8 cellular contexts compared by ENCODE assay signal in the genomic region with DNA sequence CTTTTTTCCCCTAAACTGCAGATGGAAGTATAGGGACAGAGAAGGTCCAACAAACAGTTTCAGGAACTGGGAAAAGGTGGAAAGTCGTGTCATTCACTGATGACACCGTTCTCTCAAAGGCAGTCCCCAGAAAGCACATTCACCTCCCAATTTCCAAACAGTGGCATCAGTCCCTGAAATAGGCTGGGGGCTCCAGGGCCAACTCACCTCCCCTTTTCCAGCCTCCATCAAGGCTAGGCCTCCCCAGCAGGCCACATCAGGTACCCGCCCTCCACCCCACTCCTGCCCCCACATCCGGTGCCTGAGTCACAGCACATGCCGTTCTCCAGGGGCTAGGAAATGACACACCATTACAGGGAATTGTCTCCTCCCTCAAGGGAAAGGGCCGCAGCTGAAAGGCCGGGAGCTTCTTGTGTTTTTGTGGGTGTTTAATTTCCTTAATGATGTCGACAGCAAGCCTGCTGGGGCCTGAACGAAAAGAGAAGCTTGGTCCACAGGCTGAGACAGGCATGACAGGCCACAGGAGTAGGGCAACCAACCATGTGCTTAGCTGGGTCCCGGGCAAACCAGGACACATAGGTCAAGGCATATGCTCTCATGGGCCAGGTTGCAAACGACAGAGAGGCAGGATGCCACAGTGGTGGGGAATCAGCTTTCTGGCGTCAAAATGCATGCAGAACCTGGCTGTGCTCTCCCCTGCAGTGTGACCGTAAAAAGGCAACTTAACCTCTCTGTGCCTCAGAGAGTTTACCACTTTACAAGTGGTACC. TPM values are rescaled to one million over a fixed set of nuclear protein-coding genes. Genes with fewer than 3 reads are reported as not detected.
A peak's percentile ranks its signal among the peaks of the same experiment; 100 is the strongest.
DNase-seq lines count a peak whose midpoint lies in the region; ATAC-seq lines count a peak whose summit lies in the region.

No MANE protein-coding gene starts in this region.

- no peaks in the 10 kb centered on the region for H3K27me3 ChIP-seq in esophagus (ENCODE audit: control insufficient read depth in 1 of 2, insufficient read depth in 2 of 2, low read length in 2 of 2)
- no peaks in the 10 kb centered on the region for H3K27me3 ChIP-seq in naive thymus-derived CD4-positive, alpha-beta T cell (ENCODE audit: control insufficient read depth in 2 of 2, insufficient read depth in 2 of 2, low read length in 2 of 2)

- DNase-seq in NOMO-1 treated with DMSO at 0.1 percent for 48 hours (lab: John Stamatoyannopoulos, UW; ENCODE audit: unreplicated experiment) (peak; percentile 56), activated T-cell treated with anti-CD3 and anti-CD28 coated beads for 24 hours (ENCODE audit: low read depth) (peak; percentile 53)
- DNase-seq in naive thymus-derived CD4-positive, alpha-beta T cell, result peak in 6 of 9 donors; percentile 7 to 67 (median 16)
- peak; percentile 27 to 57 for DNase-seq in stimulated activated effector memory CD8-positive, alpha-beta T cell treated with anti-CD3 and anti-CD28 coated beads, Interleukin-12 subunit alpha, Interleukin-12 subunit beta, amount 100 ng/mL, for 72 hours (ENCODE audit: low spot score in 2 of 2)

- peak overlapping the region in 9 of 10 donors; percentile 18 to 80 (median 57) for H3K4me3 Mint-ChIP-seq in naive thymus-derived CD4-positive, alpha-beta T cell
- peak overlapping the region; percentile 74 for H3K4me3 Mint-ChIP-seq in stimulated activated effector memory CD8-positive, alpha-beta T cell treated with anti-CD3 and anti-CD28 coated beads, Interleukin-12 subunit alpha, Interleukin-12 subunit beta, amount 100 ng/mL, for 72 hours

- peaks cover 29 to 85% (median 75%) of the 10 kb centered on the region in 7 donors for H3K4me1 Mint-ChIP-seq in naive thymus-derived CD4-positive, alpha-beta T cell
- peaks cover 64% of the 10 kb centered on the region for H3K4me1 Mint-ChIP-seq in stimulated activated effector memory CD8-positive, alpha-beta T cell treated with anti-CD3 and anti-CD28 coated beads, Interleukin-12 subunit alpha, Interleukin-12 subunit beta, amount 100 ng/mL, for 72 hours

- H3K36me3 ChIP-seq in ES-I3 (ENCODE audit: insufficient read depth, low read length), result no peaks in the 10 kb centered on the region
- no peaks in the 10 kb centered on the region for H3K36me3 ChIP-seq in esophagus (ENCODE audit: control insufficient read depth in 2 of 2, insufficient read depth in 2 of 2, low read length in 1 of 2)
- peaks cover 0 to 2% (median 0%) of the 10 kb centered on the region in 3 experiments for H3K36me3 ChIP-seq in naive thymus-derived CD4-positive, alpha-beta T cell (ENCODE audit: control insufficient read depth in 2 of 3, insufficient read depth in 3 of 3, low read length in 3 of 3)

- CTCF ChIA-PET in naive thymus-derived CD4-positive, alpha-beta T cell (lab: Charles Lee), result interaction anchor here (1.1 to 2.2 kb wide), 3 partner anchors 14 to 66 kb away, joined by 3 to 8 read pairs (median 3); a partner anchor contains a TSS

- H3K27ac ChIP-seq in esophagus (ENCODE audit: low read depth in 2 of 2, low read length in 1 of 2), result peak overlapping the region; percentile 98 to 100
- peak overlapping the region; percentile 55 for H3K27ac ChIP-seq in naive thymus-derived CD4-positive, alpha-beta T cell (ENCODE audit: low read depth, low read length)

- H3K36me3 Mint-ChIP-seq in naive thymus-derived CD4-positive, alpha-beta T cell, result peaks cover 0 to 14% (median 4%) of the 10 kb centered on the region in 5 donors
- peaks cover 10% of the 10 kb centered on the region for H3K36me3 Mint-ChIP-seq in stimulated activated effector memory CD8-positive, alpha-beta T cell treated with anti-CD3 and anti-CD28 coated beads, Interleukin-12 subunit alpha, Interleukin-12 subunit beta, amount 100 ng/mL, for 72 hours

- H3K27ac Mint-ChIP-seq in naive thymus-derived CD4-positive, alpha-beta T cell, result peak overlapping the region in 8 of 9 donors; percentile 60 to 92 (median 86)
- peak overlapping the region; percentile 95 for H3K27ac Mint-ChIP-seq in stimulated activated effector memory CD8-positive, alpha-beta T cell treated with anti-CD3 and anti-CD28 coated beads, Interleukin-12 subunit alpha, Interleukin-12 subunit beta, amount 100 ng/mL, for 72 hours

- H3K4me3 ChIP-seq in esophagus (ENCODE audit: low read depth in 1 of 2, low read length in 2 of 2), result peak overlapping the region in 1 of 2 donors; percentile 43
- H3K4me3 ChIP-seq in naive thymus-derived CD4-positive, alpha-beta T cell (ENCODE audit: low read length), result no peak overlapping the region

- H3K27me3 Mint-ChIP-seq in naive thymus-derived CD4-positive, alpha-beta T cell, result no peaks in the 10 kb centered on the region

- no peaks in the 10 kb centered on the region for H3K9me3 ChIP-seq in ES-I3 (ENCODE audit: control insufficient read depth, insufficient read depth, low read length)
- peaks cover 0 to 2% of the 10 kb centered on the region in 2 donors for H3K9me3 ChIP-seq in esophagus (ENCODE audit: control insufficient read depth in 2 of 2, insufficient read depth in 1 of 2, low read depth in 1 of 2, low read length in 1 of 2)
- no peaks in the 10 kb centered on the region for H3K9me3 ChIP-seq in naive thymus-derived CD4-positive, alpha-beta T cell (ENCODE audit: control insufficient read depth in 2 of 3, low read length in 3 of 3)

- peaks cover 0 to 1% (median 0%) of the 10 kb centered on the region in 11 donors for H3K9me3 Mint-ChIP-seq in naive thymus-derived CD4-positive, alpha-beta T cell
- no peaks in the 10 kb centered on the region for H3K9me3 Mint-ChIP-seq in stimulated activated effector memory CD8-positive, alpha-beta T cell treated with anti-CD3 and anti-CD28 coated beads, Interleukin-12 subunit alpha, Interleukin-12 subunit beta, amount 100 ng/mL, for 72 hours

- WGBS in esophagus, 2 donors, result 25 to 38% methylated on average over 13 of the region's 13 CpGs

- peak; percentile 73 for ATAC-seq in naive thymus-derived CD4-positive, alpha-beta T cell
- ATAC-seq in stimulated activated effector memory CD8-positive, alpha-beta T cell treated with anti-CD3 and anti-CD28 coated beads, Interleukin-12 subunit alpha, Interleukin-12 subunit beta, amount 100 ng/mL, for 72 hours, result peak; percentile 85
- ATAC-seq in HG02884 (IDR thresholded peaks at IDR 0.05; ENCODE audit: unreplicated experiment) (no peak), GM19328 (IDR thresholded peaks at IDR 0.05; ENCODE audit: unreplicated experiment) (no peak)

- H3K9ac ChIP-seq in ES-I3 (ENCODE audit: low read depth, low read length), result peak overlapping the region; percentile 78

- H3K4me1 ChIP-seq in ES-I3 (ENCODE audit: insufficient read depth, low read length) (peaks cover 60% of the 10 kb centered on the region), esophagus (ENCODE audit: control insufficient read depth in 2 of 2, insufficient read depth in 2 of 2, low read length in 1 of 2) (peaks cover 5 to 29% of the 10 kb centered on the region in 2 donors)
- H3K4me1 ChIP-seq in naive thymus-derived CD4-positive, alpha-beta T cell (ENCODE audit: control insufficient read depth in 2 of 2, insufficient read depth in 2 of 2, low read length in 2 of 2), result peaks cover 15 to 30% of the 10 kb centered on the region in 2 donors

- POLR2A ChIA-PET in naive thymus-derived CD4-positive, alpha-beta T cell (lab: Charles Lee), result interaction anchor here (1.5 kb wide), 1 partner anchor 11 kb away, joined by 3 read pairs; no protein-coding TSS in a partner anchor

- intact Hi-C loops in naive thymus-derived CD4-positive, alpha-beta T cell (cut with micrococcal nuclease), result loop anchor here (2.0 to 5.0 kb wide), 2 partner anchors 35 to 39 kb away; a partner anchor contains a TSS

RNA-seq across cellular contexts. Expression of a gene that starts 39.2 kb away (rescaled TPM):
- polyA plus RNA-seq in esophagus, result 10 to 100 TPM in 1 of 2 donors, 1 to 10 TPM in 1; 8.8 to 18.7 TPM
- 10 to 100 TPM; 54.5 to 83.0 (median 68.5) TPM for total RNA-seq in naive thymus-derived CD4-positive, alpha-beta T cell
- polyA plus RNA-seq in naive thymus-derived CD4-positive, alpha-beta T cell, result 10 to 100 TPM; 12.7 to 28.7 TPM

Comparison
In these comparisons a context has a peak if more than half of its experiments do, and no peak if none do; other contexts are left out.
1. ATAC-seq: peak in naive thymus-derived CD4-positive, alpha-beta T cell (single experiment) and stimulated activated effector memory CD8-positive, alpha-beta T cell treated with anti-CD3 and anti-CD28 coated beads, Interleukin-12 subunit alpha, Interleukin-12 subunit beta, amount 100 ng/mL, for 72 hours (single experiment); none in HG02884 (single experiment) and GM19328 (single experiment).
2. Peak in every context shown above with its lines, with median percentiles within 50 percentile points of each other: DNase-seq.